9 cellular contexts compared by ENCODE assay signal in genomic region chr3:15207836-15208504, GRCh38. TPM values are rescaled to one million over a fixed set of nuclear protein-coding genes. Genes with fewer than 3 reads are reported as not detected.
DNase-seq lines count a peak whose midpoint lies in the region; ATAC-seq, FAIRE-seq and TF ChIP-seq lines count a peak whose summit lies in the region.
"Had no signal": no experiment of that assay in that cellular context is flagged by ENCODE, and none has a peak within 500 bp of the region (broad histone marks: within the 10 kb centered on the region; RNA-seq: fewer than 3 reads in every experiment).

No MANE protein-coding gene starts in this region.

- peaks cover 25% of the 10 kb centered on the region for H3K36me3 Mint-ChIP-seq in stimulated activated naive CD8-positive, alpha-beta T cell treated with anti-CD3 and anti-CD28 coated beads, Interleukin-15, Interleukin-2, amounts not matched to agents 100 ng/mL and 50 ng/mL, for 24 hours (ENCODE audit: low read depth)
- peaks cover 6% of the 10 kb centered on the region for H3K36me3 Mint-ChIP-seq in mesothelial cell of epicardium

- H3K36me3 ChIP-seq in K562 (ENCODE audit: control insufficient read depth, insufficient read depth, low read length): peaks cover 42% of the 10 kb centered on the region

- CTCF ChIA-PET in K562 (lab: Yijun Ruan, JAX; ENCODE audit: low intra/inter-chr PET ratio): no interaction called here

- H3K27me3 Mint-ChIP-seq in stimulated activated naive CD8-positive, alpha-beta T cell treated with anti-CD3 and anti-CD28 coated beads, Interleukin-15, Interleukin-2, amounts not matched to agents 100 ng/mL and 50 ng/mL, for 24 hours: no peaks in the 10 kb centered on the region
- H3K27me3 Mint-ChIP-seq in mesothelial cell of epicardium (ENCODE audit: low read depth): no peaks in the 10 kb centered on the region

- H3K27me3 ChIP-seq in K562 (ENCODE audit: control insufficient read depth in 2 of 2, insufficient read depth in 2 of 2, low read length in 2 of 2): no peaks in the 10 kb centered on the region

- H3K9ac ChIP-seq in K562 (ENCODE audit: insufficient read depth in 1 of 2, low read depth in 2 of 2, low read length in 2 of 2): peak overlapping the region in 1 of 2 experiments; percentile 89; a peak in 2 of 4 replicates

- no peak overlapping the region for H3K27ac Mint-ChIP-seq in stimulated activated naive CD8-positive, alpha-beta T cell treated with anti-CD3 and anti-CD28 coated beads, Interleukin-15, Interleukin-2, amounts not matched to agents 100 ng/mL and 50 ng/mL, for 24 hours
- H3K27ac Mint-ChIP-seq in mesothelial cell of epicardium: peak overlapping the region; percentile 82

- intact Hi-C loops in K562 (cut with micrococcal nuclease): loop anchor here (5.0 to 10.0 kb wide), 5 partner anchors 91 to 1347 kb away; no protein-coding TSS in a partner anchor

- whole genome bisulfite sequencing in K562 (ENCODE audit: insufficient coverage, low coverage, missing lambda C conversion rate): 70% methylated on average over 5 of the region's 5 CpGs

- no peaks in the 10 kb centered on the region for H3K9me3 Mint-ChIP-seq in stimulated activated naive CD8-positive, alpha-beta T cell treated with anti-CD3 and anti-CD28 coated beads, Interleukin-15, Interleukin-2, amounts not matched to agents 100 ng/mL and 50 ng/mL, for 24 hours
- H3K9me3 Mint-ChIP-seq in mesothelial cell of epicardium: no peaks in the 10 kb centered on the region

- no peak for TF ChIP-seq POLR2A in K562 (conservative IDR thresholded peaks at IDR 0.05)

- POLR2A ChIA-PET in K562 (lab: Yijun Ruan, JAX): interaction anchor here (0.5 to 5.9 kb wide), 6 partner anchors 12 to 1067 kb away, joined by 3 to 41 read pairs (median 3); no protein-coding TSS in a partner anchor

- ATAC-seq in stimulated activated naive CD8-positive, alpha-beta T cell treated with anti-CD3 and anti-CD28 coated beads, Interleukin-15, Interleukin-2, amounts not matched to agents 100 U/mL and 50 U/mL, for 24 hours: no peak
- no peak for ATAC-seq in K562
- ATAC-seq in HG02610 (IDR thresholded peaks at IDR 0.05; ENCODE audit: unreplicated experiment): no peak
- no peak for ATAC-seq in HG03175 (IDR thresholded peaks at IDR 0.05; ENCODE audit: unreplicated experiment)

- peaks cover 51% of the 10 kb centered on the region for H3K79me2 ChIP-seq in K562 (ENCODE audit: control insufficient read depth, insufficient read depth, low read length)

- H3K27ac ChIP-seq in K562 (ENCODE audit: extremely low read depth, low read depth, low read length): no peak overlapping the region

- H3K9me1 ChIP-seq in K562 (ENCODE audit: control insufficient read depth, insufficient read depth, low read length): no peaks in the 10 kb centered on the region

- FAIRE-seq in K562 (lab: Jason Lieb, UNC): no peak

- peak overlapping the region; percentile 97 for H3K4me2 ChIP-seq in K562 (ENCODE audit: insufficient read depth, low read length)

- H4K20me1 ChIP-seq in K562 (replicated peaks; ENCODE audit: control insufficient read depth, insufficient read depth, low read length): no peaks in the 10 kb centered on the region; the same call in 1 of the 2 replicates

- DNase-seq in stimulated activated naive CD8-positive, alpha-beta T cell treated with anti-CD3 and anti-CD28 coated beads, Interleukin-15, Interleukin-2, amounts not matched to agents 100 U/mL and 50 U/mL, for 24 hours: no peak
- DNase-seq in K562 (ENCODE audit: extremely low read depth in 1 of 4, low spot score in 3 of 4): no peak
- no peak for DNase-seq in mesothelial cell of epicardium (ENCODE audit: low spot score in 2 of 2, unreplicated experiment in 2 of 2)
- no peak for DNase-seq in midbrain (lab: John Stamatoyannopoulos, UW)
- DNase-seq in stimulated activated CD4-positive, alpha-beta T cell treated with anti-CD3 and anti-CD28 coated beads, Interleukin-2, amount 100 ng/mL, for 24 hours: no peak
- DNase-seq: DMS53 had no signal

- H3K4me3 Mint-ChIP-seq in stimulated activated naive CD8-positive, alpha-beta T cell treated with anti-CD3 and anti-CD28 coated beads, Interleukin-15, Interleukin-2, amounts not matched to agents 100 ng/mL and 50 ng/mL, for 24 hours: peak overlapping the region; percentile 93
- H3K4me3 Mint-ChIP-seq in mesothelial cell of epicardium: peak overlapping the region; percentile 88

- in situ Hi-C loops in K562 (cut with MboI): loop anchor here (25.0 kb wide), 1 partner anchor 1329 kb away; no protein-coding TSS in a partner anchor

- H3K4me1 ChIP-seq in K562 (replicated peaks in 1 of 2; ENCODE audit: control insufficient read depth in 2 of 2, insufficient read depth in 2 of 2, low read length in 2 of 2): peaks cover 14% of the 10 kb centered on the region in 2 experiments; a peak in 3 of 5 replicates

- no TSS peak for BruUV-seq in K562 (replicated peaks; lab: Mats Ljungman, UMichigan)

- H3K9me3 ChIP-seq in K562 (replicated peaks; ENCODE audit: control insufficient read depth, insufficient read depth, low read depth, low read length): no peaks in the 10 kb centered on the region

- no peak for TF ChIP-seq EP300 in K562 (IDR thresholded peaks at IDR 0.05; ENCODE audit: low read length)

- TF ChIP-seq CTCF in K562 (IDR thresholded peaks at IDR 0.05 in 2 of 3, conservative IDR thresholded peaks at IDR 0.05 in 1 of 3; ENCODE audit: insufficient read depth in 2 of 3, low read depth in 1 of 3, low read length in 3 of 3): no peak
- no peak for TF ChIP-seq CTCF in mesothelial cell of epicardium (IDR thresholded peaks at IDR 0.05; ENCODE audit: unreplicated experiment)

- TF ChIP-seq RAD21 in K562 (CRISPR knock-in tag; conservative IDR thresholded peaks at IDR 0.05 in 1 of 2, IDR thresholded peaks at IDR 0.05 in 1 of 2): no peak

- H3K4me3 ChIP-seq in K562: peak overlapping the region; percentile 90; the same call in 1 of the 2 replicates

- peaks cover 30% of the 10 kb centered on the region for H3K4me1 Mint-ChIP-seq in stimulated activated naive CD8-positive, alpha-beta T cell treated with anti-CD3 and anti-CD28 coated beads, Interleukin-15, Interleukin-2, amounts not matched to agents 100 ng/mL and 50 ng/mL, for 24 hours (ENCODE audit: low read depth)
- peaks cover 20% of the 10 kb centered on the region for H3K4me1 Mint-ChIP-seq in mesothelial cell of epicardium

- no peak overlapping the region for H2AFZ ChIP-seq in K562 (ENCODE audit: low read depth, low read length)

TF ChIP-seq in K562, 482 proteins besides CTCF, POLR2A, EP300 and RAD21:
- no peak for TF ChIP-seq MBD2 (IDR thresholded peaks at IDR 0.05; ENCODE audit: borderline replicate concordance, low read depth)
- peak; percentile 43; the same call in 1 of the 2 replicates for TF ChIP-seq PKNOX1 (IDR thresholded peaks at IDR 0.05)
- TF ChIP-seq ZFX (CRISPR knock-in tag; IDR thresholded peaks at IDR 0.05): 0 out of 2 replicates have a peak, but pooled peaks have one; percentile 21

RNA-seq across cellular contexts. Expression of gene CAPN7, which starts 1.9 kb away (rescaled TPM):
- 37.7 and 89.2 TPM in 2 replicates for total RNA-seq in K562 (2011; cell fraction: chromatin; rRNA removed; ENCODE audit: low replicate concordance)
- 26.5 and 27.1 TPM in 2 replicates for total RNA-seq in K562 (2011; cell fraction: nucleolus; rRNA removed)
- 32.0 and 50.1 TPM in 2 replicates for total RNA-seq in K562 (2011; cell fraction: nucleoplasm; rRNA removed)
- total RNA-seq in K562 (2014; rRNA removed) (27.0 and 32.7 TPM in 2 replicates), K562 (2014; rRNA removed; fragmentation: Illumina TruSeq; extraction: Trizol) (33.4 and 35.3 TPM in 2 replicates), K562 (2015; rRNA removed; fragmentation: Illumina TruSeq; extraction: Trizol) (31.7 and 37.5 TPM in 2 replicates), K562 (2021) (42.6 and 42.7 TPM in 2 replicates), mesothelial cell of epicardium (41.7 to 44.6 TPM (median 42.4 TPM) in 3 replicates)
- polyA plus RNA-seq in K562 (2011; rRNA removed) (28.1 and 36.4 TPM in 2 replicates), K562 (2014; fragmentation: Illumina TruSeq; extraction: Trizol) (24.8 and 32.6 TPM in 2 replicates), K562 (2014; fragmentation: Nextera tagmentation; extraction: Ambion mirVana) (1 to 10 TPM; 6.5 to 10.0 TPM), K562 (2014; rRNA removed) (23.3 TPM in 2 replicates)
- 17.9 and 20.3 TPM in 2 replicates for polyA plus RNA-seq in K562 (2011; cell fraction: cytosol; rRNA removed)
- polyA plus RNA-seq in K562 (2011; cell fraction: nucleus; rRNA removed): 29.4 and 33.3 TPM in 2 replicates
- polyA plus RNA-seq in K562 (2012): 19.3 and 25.7 TPM in 2 replicates
- polyA minus RNA-seq in K562 (2011; rRNA and poly(A)+ RNA removed): 50.3 and 54.6 TPM in 2 replicates
- polyA minus RNA-seq in K562 (2011; cell fraction: cytosol; rRNA and poly(A)+ RNA removed): 24.0 and 25.2 TPM in 2 replicates
- polyA minus RNA-seq in K562 (2011; cell fraction: nucleus; rRNA and poly(A)+ RNA removed): 40.5 and 64.5 TPM in 2 replicates
